Comparison of ENCODE assay signal across 20 cellular contexts in the genomic region with DNA sequence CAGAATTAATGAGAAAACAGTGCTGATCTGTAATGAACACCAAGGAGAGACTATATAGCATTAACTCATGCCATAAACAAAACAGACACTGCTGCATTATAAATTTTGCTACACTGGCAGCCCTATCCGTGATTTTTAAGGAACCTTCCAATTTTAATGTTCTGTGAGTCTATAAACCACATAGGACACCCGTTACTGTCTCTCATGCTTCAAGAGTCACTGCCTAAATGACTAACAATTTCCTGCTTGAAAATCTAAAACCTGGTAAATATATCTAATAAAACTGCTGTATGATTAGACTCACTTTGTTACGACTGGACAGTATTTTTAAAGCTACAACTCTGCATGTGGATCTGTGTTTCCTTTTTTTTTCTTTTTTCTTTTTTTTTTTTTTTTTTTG. TPM values are rescaled to one million over a fixed set of nuclear protein-coding genes. Genes with fewer than 3 reads are reported as not detected.
DNase-seq lines count a peak whose midpoint lies in the region; ATAC-seq and TF ChIP-seq lines count a peak whose summit lies in the region.
"Had no signal": no experiment of that assay in that cellular context is flagged by ENCODE, and none has a peak within 500 bp of the region (broad histone marks: within the 10 kb centered on the region; RNA-seq: fewer than 3 reads in every experiment).

No MANE protein-coding gene starts in this region.

- no peak overlapping the region for H3K4me2 ChIP-seq in PC-3 (ENCODE audit: low read length)

- TF ChIP-seq CTCF in CD4-positive, alpha-beta T cell (IDR thresholded peaks at IDR 0.05): no peak
- no peak for TF ChIP-seq CTCF in GM13976 (IDR thresholded peaks at IDR 0.05; ENCODE audit: borderline replicate concordance, control extremely low read depth, extremely low read depth, insufficient read depth, missing control alignments)
- TF ChIP-seq CTCF in PC-3 (conservative IDR thresholded peaks at IDR 0.05; ENCODE audit: low read depth, low read length): no peak
- TF ChIP-seq CTCF in lower leg skin (IDR thresholded peaks at IDR 0.05): no peak

- no peak for TF ChIP-seq POLR2A in lower leg skin (IDR thresholded peaks at IDR 0.05)

- no peaks in the 10 kb centered on the region for H3K27me3 Mint-ChIP-seq in CD4-positive, alpha-beta T cell
- H3K27me3 Mint-ChIP-seq in memory B cell: no peaks in the 10 kb centered on the region

- no peak for DNase-seq in CD4-positive, alpha-beta T cell
- peak; percentile 34 for DNase-seq in GM13976 (ENCODE audit: low spot score)
- DNase-seq in PC-3: no peak
- no peak for DNase-seq in memory B cell (ENCODE audit: low spot score in 2 of 2)
- DNase-seq in lower leg skin (ENCODE audit: low spot score in 2 of 2): no peak
- DNase-seq in NCI-H1436 treated with DMSO at 0.1 percent for 48 hours (lab: John Stamatoyannopoulos, UW): no peak
- DNase-seq in caudate nucleus (lab: John Stamatoyannopoulos, UW): no peak
- DNase-seq: BE2C; CD8-positive, alpha-beta memory T cell; DMS79 treated with DMSO at 0.1 percent for 48 hours; HFFc6; KG1; NCI-H1417 treated with DMSO at 0.1 percent for 48 hours; NCI-H2029 treated with DMSO at 0.1 percent for 48 hours; NCI-H2171 treated with DMSO at 0.1 percent for 48 hours; NCI-H446 treated with DMSO at 0.1 percent for 48 hours; NCI-H774; Peyer's patch had no signal

- no peak overlapping the region for H3K27ac Mint-ChIP-seq in CD4-positive, alpha-beta T cell
- H3K27ac Mint-ChIP-seq in memory B cell: peak overlapping the region; percentile 49
- H3K27ac Mint-ChIP-seq: HFFc6 had no signal

- no peaks in the 10 kb centered on the region for H3K4me1 ChIP-seq in PC-3 (ENCODE audit: insufficient read depth, low read length)
- H3K4me1 ChIP-seq: BE2C, Peyer's patch had no signal

- peak overlapping the region; percentile 54 for H3K4me3 Mint-ChIP-seq in CD4-positive, alpha-beta T cell
- H3K4me3 Mint-ChIP-seq in memory B cell: peak overlapping the region; percentile 8
- H3K4me3 Mint-ChIP-seq: HFFc6 had no signal

- no peak overlapping the region for H3K9ac ChIP-seq in PC-3 (ENCODE audit: low read length)

- H3K9me3 Mint-ChIP-seq in CD4-positive, alpha-beta T cell: peaks cover 2% of the 10 kb centered on the region
- peaks cover 2% of the 10 kb centered on the region for H3K9me3 Mint-ChIP-seq in memory B cell
- H3K9me3 Mint-ChIP-seq: CD8-positive, alpha-beta memory T cell; HFFc6 had no signal

- H3K27me3 ChIP-seq in CD4-positive, alpha-beta T cell (ENCODE audit: control insufficient read depth, insufficient read depth, low read length): no peaks in the 10 kb centered on the region
- H3K27me3 ChIP-seq in PC-3 (ENCODE audit: low read length): no peaks in the 10 kb centered on the region
- H3K27me3 ChIP-seq: BE2C, Peyer's patch had no signal

- in situ Hi-C loops in GM13976 (cut with MboI; ENCODE audit: low sequenced_read_pairs, unreplicated experiment): no loop called here

- H4K20me1 ChIP-seq in PC-3 (ENCODE audit: low read length): peaks cover 38% of the 10 kb centered on the region

- peaks cover 79% of the 10 kb centered on the region for H3K4me1 Mint-ChIP-seq in CD4-positive, alpha-beta T cell (ENCODE audit: low read depth)
- peaks cover 36% of the 10 kb centered on the region for H3K4me1 Mint-ChIP-seq in memory B cell

- no peaks in the 10 kb centered on the region for H3K36me3 ChIP-seq in PC-3 (ENCODE audit: low read depth, low read length)
- H3K36me3 ChIP-seq: BE2C, Peyer's patch had no signal

- H3K4me3 ChIP-seq in PC-3 (ENCODE audit: low read length): no peak overlapping the region
- no peak overlapping the region for H3K4me3 ChIP-seq in lower leg skin (ENCODE audit: low read depth, poor library complexity, severe bottlenecking)
- H3K4me3 ChIP-seq: Peyer's patch had no signal

- BruUV-seq in PC-3 (replicated peaks; lab: Mats Ljungman, UMichigan): no TSS peak

- no peak overlapping the region for H2AFZ ChIP-seq in PC-3 (ENCODE audit: low read length)

- peaks cover 95% of the 10 kb centered on the region for H3K79me2 ChIP-seq in PC-3 (ENCODE audit: low read length)

- H3K9me3 ChIP-seq in CD4-positive, alpha-beta T cell (ENCODE audit: control insufficient read depth, low read length): no peaks in the 10 kb centered on the region
- no peaks in the 10 kb centered on the region for H3K9me3 ChIP-seq in PC-3 (ENCODE audit: low read length)
- H3K9me3 ChIP-seq: BE2C, Peyer's patch had no signal

- H3F3A ChIP-seq in PC-3 (ENCODE audit: low read length, unreplicated experiment): no peaks in the 10 kb centered on the region

- H3K27ac ChIP-seq in CD4-positive, alpha-beta T cell (ENCODE audit: low read depth, low read length): no peak overlapping the region
- H3K27ac ChIP-seq in PC-3 (ENCODE audit: low read length) (no peak overlapping the region), caudate nucleus (ENCODE audit: low read depth, low read length) (no peak overlapping the region)
- H3K27ac ChIP-seq: Peyer's patch had no signal

- H3K9me2 ChIP-seq in PC-3 (replicated peaks; ENCODE audit: low read length): no peaks in the 10 kb centered on the region

- CTCF ChIA-PET in CD4-positive, alpha-beta T cell (lab: Charles Lee): no interaction called here
- CTCF ChIA-PET in PC-3 (lab: Charles Lee): no interaction called here

- ATAC-seq in CD4-positive, alpha-beta T cell (ENCODE audit: poor library complexity): no peak
- ATAC-seq in PC-3 (peak; percentile 46; the same call in 1 of the 2 replicates), memory B cell (ENCODE audit: low read depth) (no peak)
- ATAC-seq: HepG2, Right ventricle myocardium inferior had no signal

- POLR2A ChIA-PET in CD4-positive, alpha-beta T cell (lab: Charles Lee): interaction anchor here (2.5 kb wide), 1 partner anchor 8 kb away, joined by 22 read pairs; a partner anchor contains a TSS
- POLR2A ChIA-PET in PC-3 (lab: Charles Lee; ENCODE audit: unreplicated experiment): no interaction called here

- WGBS in lower leg skin, 2 donors: 54 to 71% methylated on average over 3 of the region's 3 CpGs

- intact Hi-C loops in CD4-positive, alpha-beta T cell (cut with DNase I, micrococcal nuclease): no loop called here
- intact Hi-C loops in PC-3 (cut with micrococcal nuclease): no loop called here
- intact Hi-C loops in lower leg skin (cut with DNase I; ENCODE audit: low total_unique reads): no loop called here

- peaks cover 23% of the 10 kb centered on the region for H3K36me3 Mint-ChIP-seq in CD4-positive, alpha-beta T cell (ENCODE audit: low read depth)
- H3K36me3 Mint-ChIP-seq in memory B cell: peaks cover 15% of the 10 kb centered on the region

RNA-seq across cellular contexts. Expression of a gene that starts 8.7 kb away (rescaled TPM):
- total RNA-seq in CD4-positive, alpha-beta T cell: 100 to 1,000 TPM; 114 to 126 TPM
- total RNA-seq in PC-3 (2014; rRNA removed): 19.5 and 34.7 TPM in 2 replicates
- 10 to 100 TPM; 29.7 to 40.1 (median 37.7) TPM for total RNA-seq in lower leg skin
